In genomic region chr4:163558539-163559044, GRCh38 we compare ENCODE assay signal across 9 cellular contexts.
DNase-seq lines count a peak whose midpoint lies in the region; ATAC-seq and FAIRE-seq lines count a peak whose summit lies in the region.
"Had no signal": no experiment of that assay in that cellular context is flagged by ENCODE, and none has a peak within 500 bp of the region (broad histone marks: within the 10 kb centered on the region; RNA-seq: fewer than 3 reads in every experiment).

No MANE protein-coding gene starts in this region.

- peak overlapping the region; percentile 17 for H3K4me3 Mint-ChIP-seq in activated naive CD8-positive, alpha-beta T cell
- peak overlapping the region; percentile 18 to 55 for H3K4me3 Mint-ChIP-seq in stimulated activated naive CD8-positive, alpha-beta T cell treated with anti-CD3 and anti-CD28 coated beads, Interleukin-15, amount 100 ng/mL, for 72 hours

- no peaks in the 10 kb centered on the region for H3K27me3 Mint-ChIP-seq in activated naive CD8-positive, alpha-beta T cell
- no peaks in the 10 kb centered on the region for H3K27me3 Mint-ChIP-seq in stimulated activated naive CD8-positive, alpha-beta T cell treated with anti-CD3 and anti-CD28 coated beads, Interleukin-15, amount 100 ng/mL, for 72 hours

- H3K36me3 ChIP-seq in small intestine (ENCODE audit: control insufficient read depth in 2 of 2, insufficient read depth in 2 of 2, low read length in 2 of 2), result no peaks in the 10 kb centered on the region

- peaks cover 30% of the 10 kb centered on the region for H3K4me1 Mint-ChIP-seq in activated naive CD8-positive, alpha-beta T cell (ENCODE audit: low read depth)
- H3K4me1 Mint-ChIP-seq in stimulated activated naive CD8-positive, alpha-beta T cell treated with anti-CD3 and anti-CD28 coated beads, Interleukin-15, amount 100 ng/mL, for 72 hours, result peaks cover 19% of the 10 kb centered on the region

- DNase-seq in activated CD4-positive, alpha-beta T cell treated with anti-CD3 and anti-CD28 coated beads for 48 hours, result peak; percentile 11
- DNase-seq in activated CD4-positive, alpha-beta T cell treated with anti-CD3 and anti-CD28 coated beads for 4 hours, result no peak
- DNase-seq in stimulated activated naive CD8-positive, alpha-beta T cell treated with anti-CD3 and anti-CD28 coated beads, Interleukin-15, amount 100 ng/mL, for 72 hours, result no peak
- no peak for DNase-seq in small intestine
- no peak for DNase-seq in NCI-H146 (lab: John Stamatoyannopoulos, UW)

- ATAC-seq in HG03135 (IDR thresholded peaks at IDR 0.05; ENCODE audit: unreplicated experiment) (peak; percentile 82), HG03039 (IDR thresholded peaks at IDR 0.05; ENCODE audit: unreplicated experiment) (no peak)
- ATAC-seq in stimulated activated naive CD8-positive, alpha-beta T cell treated with anti-CD3 and anti-CD28 coated beads, Interleukin-15, amount 100 ng/mL, for 72 hours, result peak; percentile 68

- peaks cover 5% of the 10 kb centered on the region for H3K36me3 Mint-ChIP-seq in activated naive CD8-positive, alpha-beta T cell

- FAIRE-seq in small intestine (lab: Jason Lieb, UNC), result no peak

- no peaks in the 10 kb centered on the region for H3K27me3 ChIP-seq in small intestine (ENCODE audit: control insufficient read depth in 2 of 2, insufficient read depth in 2 of 2, low read length in 2 of 2)

- no peaks in the 10 kb centered on the region for H3K4me1 ChIP-seq in small intestine (ENCODE audit: control insufficient read depth in 2 of 2, insufficient read depth in 1 of 2, low read depth in 1 of 2, low read length in 1 of 2)

- no peaks in the 10 kb centered on the region for H3K9me3 Mint-ChIP-seq in activated naive CD8-positive, alpha-beta T cell (ENCODE audit: low read depth)
- H3K9me3 Mint-ChIP-seq in stimulated activated naive CD8-positive, alpha-beta T cell treated with anti-CD3 and anti-CD28 coated beads, Interleukin-15, amount 100 ng/mL, for 72 hours, result no peaks in the 10 kb centered on the region

- H3K4me3 ChIP-seq in small intestine (ENCODE audit: low read depth in 1 of 2, low read length in 2 of 2), result no peak overlapping the region

- H3K27ac Mint-ChIP-seq in activated naive CD8-positive, alpha-beta T cell, result peak overlapping the region; percentile 18
- H3K27ac Mint-ChIP-seq in stimulated activated naive CD8-positive, alpha-beta T cell treated with anti-CD3 and anti-CD28 coated beads, Interleukin-15, amount 100 ng/mL, for 72 hours, result peak overlapping the region; percentile 16 to 53

- no peaks in the 10 kb centered on the region for H3K9me3 ChIP-seq in small intestine (ENCODE audit: control insufficient read depth, low read depth)

- H3K27ac ChIP-seq in small intestine (ENCODE audit: low read depth in 1 of 2, low read length in 1 of 2), result peak overlapping the region in 1 of 2 donors; percentile 80
- H3K27ac ChIP-seq: C4-2B had no signal

- WGBS in small intestine, 3 donors, result 12 to 23% (median 16%) methylated on average over 6 of the region's 6 CpGs
